Comparison of ENCODE assay signal across 14 cellular contexts in the genomic region with DNA sequence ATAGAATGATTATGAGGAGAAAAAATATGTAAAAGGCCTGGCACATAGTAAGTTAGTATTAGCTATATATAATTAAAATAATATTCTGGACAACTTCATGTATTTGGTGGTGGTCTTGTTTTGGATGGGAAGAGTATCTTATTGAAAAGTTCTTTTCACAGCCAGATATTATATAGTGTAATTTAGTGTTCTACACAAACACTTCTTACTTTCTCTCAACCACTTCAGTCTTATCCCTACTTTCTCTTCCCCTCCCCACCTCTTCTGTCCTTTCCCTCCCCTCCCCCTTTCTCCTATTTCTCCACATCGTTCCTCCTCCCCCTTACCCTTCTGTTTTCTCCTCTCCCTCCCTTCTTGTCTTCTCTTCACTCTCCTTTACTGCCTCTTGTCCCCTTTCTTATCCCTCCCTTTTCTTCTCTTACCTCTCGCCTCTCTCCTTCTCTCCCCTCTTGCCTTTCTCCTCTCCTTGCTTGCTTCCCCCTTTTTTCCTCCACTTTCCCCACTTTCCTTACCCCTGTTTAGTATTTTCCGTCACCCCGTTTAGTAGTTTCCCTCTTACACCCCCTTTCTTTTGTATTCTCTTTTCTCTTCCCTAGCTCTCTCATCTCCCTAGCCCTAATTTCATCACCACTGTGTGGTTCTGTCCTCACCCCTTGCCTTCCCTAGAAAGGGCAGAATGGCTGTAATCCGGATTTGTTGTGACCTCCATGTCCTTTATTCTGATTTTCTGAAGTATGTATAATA.
A peak's percentile ranks its signal among the peaks of the same experiment; 100 is the strongest.
DNase-seq lines count a peak whose midpoint lies in the region; ATAC-seq, FAIRE-seq and TF ChIP-seq lines count a peak whose summit lies in the region.
"Had no signal": no experiment of that assay in that cellular context is flagged by ENCODE, and none has a peak within 500 bp of the region (broad histone marks: within the 10 kb centered on the region; RNA-seq: fewer than 3 reads in every experiment).

No MANE protein-coding gene starts in this region.

- no peak for TF ChIP-seq EP300 in A549 (IDR thresholded peaks at IDR 0.05)

- H3K27me3 ChIP-seq in kidney epithelial cell (ENCODE audit: control insufficient read depth, insufficient read depth, low read length) = no peaks in the 10 kb centered on the region
- H3K27me3 ChIP-seq: ascending aorta had no signal

- H3K36me3 ChIP-seq in kidney epithelial cell (ENCODE audit: control insufficient read depth, insufficient read depth, low read length) = no peaks in the 10 kb centered on the region

- H3K27ac ChIP-seq in A549 = peak overlapping the region; percentile 17 to 48; a peak in 3 of 6 replicates
- H3K27ac ChIP-seq: ascending aorta had no signal

- no peak for TF ChIP-seq CTCF in A549 (IDR thresholded peaks at IDR 0.05)
- TF ChIP-seq CTCF in HFF-Myc (IDR thresholded peaks at IDR 0.05; ENCODE audit: low read depth, low read length, missing control alignments) = no peak
- no peak for TF ChIP-seq CTCF in kidney epithelial cell (IDR thresholded peaks at IDR 0.05; ENCODE audit: insufficient read depth, low read length, poor library complexity, severe bottlenecking)

- CTCF ChIA-PET in A549 (lab: Yijun Ruan, JAX) = no interaction called here

- TF ChIP-seq RAD21 in A549 (conservative IDR thresholded peaks at IDR 0.05 in 1 of 2, IDR thresholded peaks at IDR 0.05 in 1 of 2) = no peak

- peaks cover 26% of the 10 kb centered on the region; the same call in 2 of the 3 replicates for H3K4me1 ChIP-seq in A549

- DNase-seq in A549 (ENCODE audit: low read depth in 1 of 2, low spot score in 1 of 2) (no peak), HFF-Myc (ENCODE audit: extremely low read depth, low read depth) (no peak), astrocyte of the hippocampus (ENCODE audit: low read depth, low spot score) (peak; percentile 41), kidney epithelial cell (ENCODE audit: low read depth) (no peak), Ammon's horn (ENCODE audit: low spot score) (no peak)
- no peak for DNase-seq in stimulated activated naive CD4-positive, alpha-beta T cell treated with Interleukin-2 at 50 U/mL for 16 hours (lab: John Stamatoyannopoulos, UW)
- DNase-seq: DMS 273 treated with DMSO at 0.1 percent for 48 hours; left ventricle myocardium superior; NCI-H2029 treated with DMSO at 0.1 percent for 48 hours; stimulated activated CD4-positive, alpha-beta T cell treated with anti-CD3 and anti-CD28 coated beads, Interleukin-4, amount 100 ng/mL, for 4 hours; T-helper 9 cell had no signal

- H3K9me3 ChIP-seq in A549 = no peaks in the 10 kb centered on the region
- H3K9me3 ChIP-seq: ascending aorta had no signal

- FAIRE-seq in A549 (lab: Jason Lieb, UNC) = no peak

- H3K4me3 ChIP-seq in A549 (no peak overlapping the region), HFF-Myc (replicated peaks; ENCODE audit: low read depth, low read length) (peak overlapping the region; percentile 40), kidney epithelial cell (ENCODE audit: low read depth, low read length) (peak overlapping the region; percentile 22)

- peak overlapping the region; percentile 67 for H3K4me2 ChIP-seq in A549

- POLR2A ChIA-PET in A549 (lab: Yijun Ruan, JAX) = no interaction called here

- ATAC-seq in A549 (no peak; a peak in 1 of 6 replicates), GM21423 (IDR thresholded peaks at IDR 0.05; ENCODE audit: unreplicated experiment) (no peak), GM21825 (IDR thresholded peaks at IDR 0.05; ENCODE audit: unreplicated experiment) (no peak)
- ATAC-seq: left ventricle myocardium superior had no signal

- 51% methylated on average over 4 of the region's 5 CpGs for WGBS in A549 (ENCODE audit: missing lambda C conversion rate)

- TF ChIP-seq POLR2A in A549 (IDR thresholded peaks at IDR 0.05; ENCODE audit: low read length) = no peak

TF ChIP-seq in A549, 52 proteins besides CTCF, POLR2A, EP300 and RAD21:
- no peak for TF ChIP-seq HES2 (IDR thresholded peaks at IDR 0.05)
- TF ChIP-seq ELK1 (IDR thresholded peaks at IDR 0.05; ENCODE audit: low read depth, low read length) = no peak
- no peak for TF ChIP-seq NR3C1 (IDR thresholded peaks at IDR 0.05)
- TF ChIP-seq CEBPB (IDR thresholded peaks at IDR 0.05) = no peak
- no peak for TF ChIP-seq BCL3 (IDR thresholded peaks at IDR 0.05)
- no peak for TF ChIP-seq HOXA7 (CRISPR knock-in tag; IDR thresholded peaks at IDR 0.05)
- no peak for TF ChIP-seq HMGXB4 (CRISPR knock-in tag; IDR thresholded peaks at IDR 0.05; ENCODE audit: borderline replicate concordance)
- TF ChIP-seq ZC3H11A (IDR thresholded peaks at IDR 0.05) = no peak
- TF ChIP-seq ESRRA (IDR thresholded peaks at IDR 0.05; ENCODE audit: borderline replicate concordance, low read length) = no peak
- TF ChIP-seq ZNF302 (CRISPR knock-in tag; IDR thresholded peaks at IDR 0.05) = no peak
- TF ChIP-seq RNF2 (IDR thresholded peaks at IDR 0.05; ENCODE audit: borderline replicate concordance, low read depth) = no peak
